Comparison of ENCODE assay signal across 17 cellular contexts in genomic region chr14:64775081-64775777, GRCh38.
"Had no signal": no experiment of that assay in that cellular context is flagged by ENCODE, and none has a peak within 500 bp of the region (broad histone marks: within the 10 kb centered on the region; RNA-seq: fewer than 3 reads in every experiment).

No MANE protein-coding gene starts in this region.

- H3K36me3 Mint-ChIP-seq: naive thymus-derived CD4-positive, alpha-beta T cell had no signal

- H3K27me3 ChIP-seq: neutrophil, right lobe of liver, stomach, transverse colon had no signal

- DNase-seq: effector CD4-positive, alpha-beta T cell; endodermal cell; foreskin melanocyte; head of caudate nucleus; hippocampal formation; kidney glomerular epithelial cell; naive thymus-derived CD4-positive, alpha-beta T cell; nephron progenitor cell; psoas muscle; retina; right lobe of liver; stimulated activated naive CD4-positive, alpha-beta T cell; stomach; transverse colon had no signal

- H3K4me1 ChIP-seq: transverse colon had no signal

- H3K4me3 Mint-ChIP-seq: endodermal cell; naive thymus-derived CD4-positive, alpha-beta T cell; nephron progenitor cell had no signal

- H3K4me3 ChIP-seq: coronary artery, psoas muscle, right lobe of liver, stomach, thoracic aorta, transverse colon had no signal

- H3K27ac Mint-ChIP-seq: endodermal cell, nephron progenitor cell had no signal

- H3K9me3 ChIP-seq: neutrophil, psoas muscle, right lobe of liver, stomach, thoracic aorta, transverse colon had no signal

- ATAC-seq: naive thymus-derived CD4-positive, alpha-beta T cell; right lobe of liver had no signal

- H3K27ac ChIP-seq: coronary artery, neutrophil, psoas muscle, right lobe of liver, stomach, thoracic aorta, transverse colon had no signal

- H3K36me3 ChIP-seq: neutrophil, right lobe of liver, stomach, thoracic aorta, transverse colon had no signal

- H3K9me3 Mint-ChIP-seq: naive thymus-derived CD4-positive, alpha-beta T cell had no signal
